In genomic region chr14:46300765-46301164, GRCh38 we compare ENCODE assay signal across 21 cellular contexts.
DNase-seq lines count a peak whose midpoint lies in the region; ATAC-seq, FAIRE-seq and TF ChIP-seq lines count a peak whose summit lies in the region.
"Had no signal": no experiment of that assay in that cellular context is flagged by ENCODE, and none has a peak within 500 bp of the region (broad histone marks: within the 10 kb centered on the region; RNA-seq: fewer than 3 reads in every experiment).

No MANE protein-coding gene starts in this region.

- H3K4me3 ChIP-seq in IMR-90 (ENCODE audit: insufficient read depth, low read depth, low read length) (no peak overlapping the region), H1 (ENCODE audit: extremely low read depth in 1 of 4, insufficient read depth in 2 of 4, low read depth in 3 of 4, low read length in 4 of 4) (no peak overlapping the region)
- H3K4me3 ChIP-seq: BLaER1 had no signal

- H3K23ac ChIP-seq in IMR-90 (ENCODE audit: low read depth, low read length) (no peak overlapping the region), H1 (ENCODE audit: insufficient read length) (no peak overlapping the region)

- no peak for TF ChIP-seq EP300 in H1 (IDR thresholded peaks at IDR 0.05; ENCODE audit: borderline replicate concordance in 1 of 2, low read depth in 2 of 2, low read length in 2 of 2)

- H3K27me3 ChIP-seq in IMR-90 (ENCODE audit: control insufficient read depth, insufficient read depth, low read length) (no peaks in the 10 kb centered on the region), H1 (replicated peaks in 1 of 4; ENCODE audit: control insufficient read depth in 3 of 4, extremely low read depth in 1 of 4, insufficient read depth in 3 of 4, low read length in 3 of 4) (no peaks in the 10 kb centered on the region)
- H3K27me3 ChIP-seq: BLaER1 had no signal

- H3K4ac ChIP-seq in IMR-90 (ENCODE audit: low read depth, low read length) (no peak overlapping the region), H1 (replicated peaks; ENCODE audit: insufficient read length, low read depth, low read length) (no peak overlapping the region)

- H2BK5ac ChIP-seq in IMR-90 (ENCODE audit: low read depth, low read length, poor library complexity, severe bottlenecking) (no peak overlapping the region), H1 (ENCODE audit: low read depth, low read length) (no peak overlapping the region)

- no peak overlapping the region for H4K8ac ChIP-seq in IMR-90 (ENCODE audit: low read depth in 2 of 2, low read length in 2 of 2)
- no peak overlapping the region for H4K8ac ChIP-seq in H1 (ENCODE audit: extremely low read depth, insufficient read depth, low read length)

- no peak overlapping the region for H2BK15ac ChIP-seq in IMR-90 (ENCODE audit: low read depth, low read length)
- no peak overlapping the region for H2BK15ac ChIP-seq in H1 (ENCODE audit: low read length)

- no CpG with 5 or more reads among the region's 2 CpGs for WGBS in IMR-90 (ENCODE audit: extremely low coverage in 2 of 2, insufficient read length in 1 of 2), 2 experiments
- 95% methylated on average over 2 of the region's 2 CpGs; no CpG with 5 or more reads in 1 of the 2 experiments for WGBS in H1 (ENCODE audit: extremely low coverage in 1 of 2, insufficient coverage in 1 of 2, insufficient read length in 1 of 2, insufficient replicate concordance in 2 of 2, low coverage in 1 of 2, low lambda C conversion rate in 2 of 2, missing lambda C conversion rate in 1 of 2), 2 experiments

- H3K9me1 ChIP-seq in IMR-90 (ENCODE audit: insufficient read depth, low read length) = no peaks in the 10 kb centered on the region

- TF ChIP-seq RAD21 in IMR-90 (IDR thresholded peaks at IDR 0.05; ENCODE audit: low read length) (no peak), H1 (IDR thresholded peaks at IDR 0.05 in 1 of 2, conservative IDR thresholded peaks at IDR 0.05 in 1 of 2; ENCODE audit: low read depth in 2 of 2, low read length in 2 of 2) (no peak)

- CTCF ChIA-PET in IMR-90 (lab: Yijun Ruan, JAX) = no interaction called here
- CTCF ChIA-PET in H1 (lab: Charles Lee; ENCODE audit: partially characterized antibody) = no interaction called here
- CTCF ChIA-PET in activated CD8-positive, alpha-beta memory T cell treated with anti-CD3 and anti-CD28 coated beads, Interleukin-2, amount 10 ng/mL, durations not matched to agents 7 days and 5 days (lab: Charles Lee) = no interaction called here

- H3K9me3 ChIP-seq in IMR-90 (ENCODE audit: control insufficient read depth, insufficient read depth, low read length) = no peaks in the 10 kb centered on the region
- no peaks in the 10 kb centered on the region for H3K9me3 ChIP-seq in H1 (ENCODE audit: insufficient read depth in 2 of 2, low read depth in 1 of 2, low read length in 1 of 2)
- H3K9me3 ChIP-seq: BLaER1, Caco-2 had no signal

- H2BK12ac ChIP-seq in H1 (ENCODE audit: low read depth, low read length) = no peak overlapping the region

- H2BK20ac ChIP-seq in IMR-90 (ENCODE audit: low read depth, low read length) (no peak overlapping the region), H1 (ENCODE audit: low read length) (no peak overlapping the region)

- H2AK9ac ChIP-seq in IMR-90 (replicated peaks; ENCODE audit: low read depth, low read length, poor library complexity) = no peak overlapping the region

- no TSS peak for BruUV-seq in IMR-90 (replicated peaks; lab: Mats Ljungman, UMichigan)

- TF ChIP-seq POLR2A in IMR-90 (IDR thresholded peaks at IDR 0.05; ENCODE audit: low read depth, low read length) = no peak
- no peak for TF ChIP-seq POLR2A in H1 (IDR thresholded peaks at IDR 0.05; ENCODE audit: control extremely low read depth in 1 of 2, low read depth in 2 of 2, low read length in 2 of 2)

- FAIRE-seq in A204.1 (lab: Jason Lieb, UNC) (peak; percentile 51), H1 (lab: Jason Lieb, UNC) (no peak)
- FAIRE-seq: GM12891, GM18507 had no signal

- H3K36me3 Mint-ChIP-seq in activated CD8-positive, alpha-beta memory T cell treated with anti-CD3 and anti-CD28 coated beads, Interleukin-2, amount 10 ng/mL, durations not matched to agents 7 days and 5 days = no peaks in the 10 kb centered on the region
- H3K36me3 Mint-ChIP-seq: CD4-positive, CD25-positive, alpha-beta regulatory T cell; CD8-positive, alpha-beta T cell had no signal

- H3K9ac ChIP-seq in IMR-90 (ENCODE audit: low read depth, low read length) (no peak overlapping the region), H1 (replicated peaks in 1 of 4; ENCODE audit: extremely low read depth in 1 of 4, low read depth in 3 of 4, low read length in 3 of 4) (no peak overlapping the region)
- H3K9ac ChIP-seq: BLaER1 had no signal

- no peak overlapping the region for H3K27ac Mint-ChIP-seq in activated CD8-positive, alpha-beta memory T cell treated with anti-CD3 and anti-CD28 coated beads, Interleukin-2, amount 10 ng/mL, durations not matched to agents 7 days and 5 days
- H3K27ac Mint-ChIP-seq: B cell; CD4-positive, CD25-positive, alpha-beta regulatory T cell; CD8-positive, alpha-beta T cell had no signal

- no peak overlapping the region for H3K18ac ChIP-seq in IMR-90 (ENCODE audit: low read depth, low read length)
- no peak overlapping the region for H3K18ac ChIP-seq in H1 (ENCODE audit: extremely low read depth, low read length)

- in situ Hi-C loops in IMR-90 (cut with MboI; ENCODE audit: low sequenced_read_pairs) = no loop called here

- H3K36me3 ChIP-seq in IMR-90 (ENCODE audit: control insufficient read depth, insufficient read depth, low read length) (no peaks in the 10 kb centered on the region), H1 (ENCODE audit: control insufficient read depth in 2 of 4, insufficient read depth in 4 of 4, low read length in 3 of 4) (no peaks in the 10 kb centered on the region)
- H3K36me3 ChIP-seq: BLaER1 had no signal

- H2BK120ac ChIP-seq in IMR-90 (ENCODE audit: low read depth, low read length) (no peak overlapping the region), H1 (replicated peaks; ENCODE audit: low read depth, low read length) (no peak overlapping the region)

- no peaks in the 10 kb centered on the region for H3K23me2 ChIP-seq in H1 (ENCODE audit: low read depth, low read length)

- no peak for ATAC-seq in IMR-90 (ENCODE audit: low read depth)
- ATAC-seq in HG02763 (IDR thresholded peaks at IDR 0.05; ENCODE audit: unreplicated experiment) = no peak
- ATAC-seq in activated CD8-positive, alpha-beta memory T cell treated with anti-CD3 and anti-CD28 coated beads, Interleukin-2, amount 10 ng/mL, durations not matched to agents 7 days and 5 days = no peak
- ATAC-seq: CD8-positive, alpha-beta T cell had no signal

- H4K5ac ChIP-seq in IMR-90 (ENCODE audit: low read depth, low read length) (no peak overlapping the region), H1 (ENCODE audit: insufficient read length, low read depth, low read length) (no peak overlapping the region)

- no peaks in the 10 kb centered on the region for H3K79me2 ChIP-seq in H1 (ENCODE audit: control insufficient read depth in 1 of 2, insufficient read depth in 2 of 2, low read length in 2 of 2)

- H3K4me1 ChIP-seq in IMR-90 (ENCODE audit: control insufficient read depth, insufficient read depth, low read length) (no peaks in the 10 kb centered on the region), H1 (replicated peaks in 1 of 4; ENCODE audit: control insufficient read depth in 3 of 4, insufficient read depth in 4 of 4, low read length in 3 of 4) (no peaks in the 10 kb centered on the region)
- H3K4me1 ChIP-seq: BLaER1, Caco-2 had no signal

- H3K4me1 Mint-ChIP-seq in activated CD8-positive, alpha-beta memory T cell treated with anti-CD3 and anti-CD28 coated beads, Interleukin-2, amount 10 ng/mL, durations not matched to agents 7 days and 5 days = no peaks in the 10 kb centered on the region
- H3K4me1 Mint-ChIP-seq: B cell; CD4-positive, CD25-positive, alpha-beta regulatory T cell had no signal

- no peak overlapping the region for H3K4me3 Mint-ChIP-seq in activated CD8-positive, alpha-beta memory T cell treated with anti-CD3 and anti-CD28 coated beads, Interleukin-2, amount 10 ng/mL, durations not matched to agents 7 days and 5 days
- H3K4me3 Mint-ChIP-seq: B cell; CD4-positive, CD25-positive, alpha-beta regulatory T cell; CD8-positive, alpha-beta T cell had no signal

- no peaks in the 10 kb centered on the region for H3K27me3 Mint-ChIP-seq in activated CD8-positive, alpha-beta memory T cell treated with anti-CD3 and anti-CD28 coated beads, Interleukin-2, amount 10 ng/mL, durations not matched to agents 7 days and 5 days
- H3K27me3 Mint-ChIP-seq: B cell; CD4-positive, CD25-positive, alpha-beta regulatory T cell had no signal

- intact Hi-C loops in IMR-90 (cut with micrococcal nuclease) = no loop called here

- H3K79me1 ChIP-seq in IMR-90 (ENCODE audit: low read depth in 1 of 2, low read length in 2 of 2) (no peaks in the 10 kb centered on the region), H1 (ENCODE audit: low read depth, low read length) (no peaks in the 10 kb centered on the region)

- H3K14ac ChIP-seq in IMR-90 (replicated peaks; ENCODE audit: low read depth, low read length) (no peak overlapping the region), H1 (ENCODE audit: insufficient read length) (no peak overlapping the region)

- H2AK5ac ChIP-seq in IMR-90 (ENCODE audit: low read depth, low read length) (no peak overlapping the region), H1 (ENCODE audit: low read depth, low read length) (no peak overlapping the region)

- H3K27ac ChIP-seq in IMR-90 (ENCODE audit: insufficient read depth, low read length) = no peak overlapping the region
- H3K27ac ChIP-seq in H1 (ENCODE audit: low read depth, low read length) = no peak overlapping the region
- H3K27ac ChIP-seq: BLaER1, C4-2B had no signal

- dilution Hi-C loops in IMR-90 (cut with HindIII; ENCODE audit: low sequenced_read_pairs, unreplicated experiment) = no loop called here

- POLR2A ChIA-PET in IMR-90 (lab: Charles Lee; ENCODE audit: unreplicated experiment) (no interaction called here), H1 (lab: Charles Lee; ENCODE audit: partially characterized antibody) (no interaction called here)

- H3K56ac ChIP-seq in IMR-90 (ENCODE audit: extremely low read depth, insufficient read depth, low read length) (no peak overlapping the region), H1 (replicated peaks; ENCODE audit: insufficient read length, low read depth, low read length) (no peak overlapping the region)

- no peaks in the 10 kb centered on the region for H4K20me1 ChIP-seq in IMR-90 (ENCODE audit: insufficient read depth, low read length)
- no peaks in the 10 kb centered on the region for H4K20me1 ChIP-seq in H1 (replicated peaks in 1 of 2; ENCODE audit: control insufficient read depth in 1 of 2, insufficient read depth in 2 of 2, low read length in 2 of 2)
- H4K20me1 ChIP-seq: BLaER1 had no signal

- H4K91ac ChIP-seq in IMR-90 (ENCODE audit: insufficient read depth, low read depth, low read length) (no peak overlapping the region), H1 (replicated peaks; ENCODE audit: insufficient read length, low read length) (no peak overlapping the region)

- no peak for DNase-seq in IMR-90
- no peak for DNase-seq in H1 (ENCODE audit: low read depth in 1 of 2, low spot score in 2 of 2)
- no peak for DNase-seq in activated effector memory CD4-positive, alpha-beta T cell treated with Interleukin-2 at 50 U/mL for 16 hours
- no peak for DNase-seq in activated CD8-positive, alpha-beta memory T cell treated with anti-CD3 and anti-CD28 coated beads, Interleukin-2, amount 10 ng/mL, durations not matched to agents 7 days and 5 days
- DNase-seq: 8988T; Caco-2; CD4-positive, CD25-positive, alpha-beta regulatory T cell; CD8-positive, alpha-beta T cell; DMS79; EL; GDM1; GOT3; H7; HCEC 1CT had no signal

- H3K4me2 ChIP-seq in IMR-90 (ENCODE audit: low read depth, low read length) = no peak overlapping the region
- no peak overlapping the region for H3K4me2 ChIP-seq in H1 (ENCODE audit: insufficient read depth in 1 of 2, low read depth in 2 of 2, low read length in 2 of 2)
- H3K4me2 ChIP-seq: BLaER1 had no signal

- no peak overlapping the region for H2AFZ ChIP-seq in IMR-90 (replicated peaks; ENCODE audit: low read length, poor library complexity)
- H2AFZ ChIP-seq in H1 (ENCODE audit: low read length) = no peak overlapping the region

- TF ChIP-seq CTCF in IMR-90 (conservative IDR thresholded peaks at IDR 0.05; ENCODE audit: low read depth, low read length) (no peak), H1 (IDR thresholded peaks at IDR 0.05; ENCODE audit: control extremely low read depth in 1 of 3, insufficient read depth in 1 of 3, low read depth in 1 of 3, low read length in 3 of 3) (no peak)

- peaks cover 11% of the 10 kb centered on the region for H3K9me3 Mint-ChIP-seq in activated CD8-positive, alpha-beta memory T cell treated with anti-CD3 and anti-CD28 coated beads, Interleukin-2, amount 10 ng/mL, durations not matched to agents 7 days and 5 days (ENCODE audit: low read depth)
